In genomic region chr16:66446737-66447136, GRCh38 we compare ENCODE assay signal across 25 cellular contexts. TPM values are rescaled to one million over a fixed set of nuclear protein-coding genes. Genes with fewer than 3 reads are reported as not detected.
DNase-seq lines count a peak whose midpoint lies in the region; ATAC-seq and TF ChIP-seq lines count a peak whose summit lies in the region.
"Had no signal": no experiment of that assay in that cellular context is flagged by ENCODE, and none has a peak within 500 bp of the region (broad histone marks: within the 10 kb centered on the region; RNA-seq: fewer than 3 reads in every experiment).

No MANE protein-coding gene starts in this region.

- CTCF ChIA-PET in MCF 10A (lab: Yijun Ruan, JAX) = interaction anchor here (0.9 to 1.2 kb wide), 3 partner anchors 9 to 41 kb away, joined by 3 read pairs; no protein-coding TSS in a partner anchor
- CTCF ChIA-PET in mammary epithelial cell (lab: Charles Lee; ENCODE audit: low non-redundant PET) = no interaction called here
- CTCF ChIA-PET in PC-9 (lab: Charles Lee) = no interaction called here

- H3K36me3 ChIP-seq in mammary epithelial cell (ENCODE audit: insufficient read depth, low read length) (no peaks in the 10 kb centered on the region), PC-9 (ENCODE audit: low read depth) (no peaks in the 10 kb centered on the region)

- no peaks in the 10 kb centered on the region for H3F3A ChIP-seq in PC-9 (ENCODE audit: insufficient read depth, low read depth)

- no peak overlapping the region for H3K27ac Mint-ChIP-seq in MCF 10A (ENCODE audit: low read depth, unreplicated experiment)
- H3K27ac Mint-ChIP-seq in stimulated activated effector memory CD8-positive, alpha-beta T cell treated with anti-CD3 and anti-CD28 coated beads, Interleukin-12 subunit alpha, Interleukin-12 subunit beta, amount 100 ng/mL, for 72 hours = no peak overlapping the region

- peak; percentile 64 for ATAC-seq in left ventricle myocardium superior
- no peak for ATAC-seq in stimulated activated effector memory CD8-positive, alpha-beta T cell treated with anti-CD3 and anti-CD28 coated beads, Interleukin-12 subunit alpha, Interleukin-12 subunit beta, amount 100 ng/mL, for 72 hours

- no peaks in the 10 kb centered on the region for H4K20me1 ChIP-seq in mammary epithelial cell (ENCODE audit: insufficient read depth, low read length)
- H4K20me1 ChIP-seq in PC-9 (ENCODE audit: insufficient read depth) = no peaks in the 10 kb centered on the region

- dilution Hi-C loops in mammary epithelial cell (cut with HindIII; ENCODE audit: low sequenced_read_pairs) = no loop called here

- 63% methylated on average over 1 of the region's 1 CpG for WGBS in mammary epithelial cell (ENCODE audit: low coverage, missing lambda C conversion rate)

- in situ Hi-C loops in mammary epithelial cell (cut with MboI; ENCODE audit: low sequenced_read_pairs in 2 of 2) = no loop called here

- no peaks in the 10 kb centered on the region for H3K79me2 ChIP-seq in mammary epithelial cell (ENCODE audit: insufficient read depth, low read length)
- H3K79me2 ChIP-seq in PC-9 (ENCODE audit: low read depth) = no peaks in the 10 kb centered on the region

- no peak overlapping the region for H3K9ac ChIP-seq in mammary epithelial cell (ENCODE audit: insufficient read depth, low read length)
- H3K9ac ChIP-seq: SK-N-SH had no signal

- TF ChIP-seq CTCF in MCF 10A (IDR thresholded peaks at IDR 0.05; ENCODE audit: unreplicated experiment) = no peak
- TF ChIP-seq CTCF in mammary epithelial cell (conservative IDR thresholded peaks at IDR 0.05 in 1 of 2, IDR thresholded peaks at IDR 0.05 in 1 of 2; ENCODE audit: extremely low read depth in 1 of 2, insufficient read depth in 1 of 2, low read depth in 1 of 2, low read length in 2 of 2) = no peak
- TF ChIP-seq CTCF in PC-9 (conservative IDR thresholded peaks at IDR 0.05) = no peak

- H3K36me3 Mint-ChIP-seq in MCF 10A (ENCODE audit: insufficient read depth, unreplicated experiment) = no peaks in the 10 kb centered on the region
- no peaks in the 10 kb centered on the region for H3K36me3 Mint-ChIP-seq in stimulated activated effector memory CD8-positive, alpha-beta T cell treated with anti-CD3 and anti-CD28 coated beads, Interleukin-12 subunit alpha, Interleukin-12 subunit beta, amount 100 ng/mL, for 72 hours
- H3K36me3 Mint-ChIP-seq: CD8-positive, alpha-beta memory T cell had no signal

- no peaks in the 10 kb centered on the region for H3K9me2 ChIP-seq in PC-9 (ENCODE audit: insufficient read depth)
- H3K9me2 ChIP-seq: SK-N-SH had no signal

- H3K27me3 ChIP-seq in mammary epithelial cell (ENCODE audit: insufficient read depth, low read length) = no peaks in the 10 kb centered on the region
- no peaks in the 10 kb centered on the region for H3K27me3 ChIP-seq in PC-9 (ENCODE audit: insufficient read depth, low read depth)

- H3K4me3 ChIP-seq in mammary epithelial cell (replicated peaks in 1 of 3; ENCODE audit: insufficient read depth in 1 of 3, low read depth in 2 of 3, low read length in 3 of 3) (no peak overlapping the region), PC-9 (no peak overlapping the region)

- intact Hi-C loops in MCF 10A (cut with micrococcal nuclease) = no loop called here
- intact Hi-C loops in mammary epithelial cell (cut with micrococcal nuclease) = no loop called here
- intact Hi-C loops in PC-9 (cut with micrococcal nuclease; ENCODE audit: unreplicated experiment) = no loop called here
- intact Hi-C loops in left ventricle myocardium superior (cut with micrococcal nuclease) = no loop called here

- peaks cover 14% of the 10 kb centered on the region for H3K4me1 Mint-ChIP-seq in MCF 10A (ENCODE audit: insufficient read depth, unreplicated experiment)
- no peaks in the 10 kb centered on the region for H3K4me1 Mint-ChIP-seq in stimulated activated effector memory CD8-positive, alpha-beta T cell treated with anti-CD3 and anti-CD28 coated beads, Interleukin-12 subunit alpha, Interleukin-12 subunit beta, amount 100 ng/mL, for 72 hours
- H3K4me1 Mint-ChIP-seq: CD8-positive, alpha-beta memory T cell had no signal

- DNase-seq in MCF 10A (ENCODE audit: unreplicated experiment) = peak; percentile 79
- DNase-seq in mammary epithelial cell = no peak
- DNase-seq in DMS79 (lab: John Stamatoyannopoulos, UW) = peak; percentile 14
- peak; percentile 21 to 73 for DNase-seq in PC-9
- peak; percentile 34 for DNase-seq in left ventricle myocardium superior
- no peak for DNase-seq in NCI-H2081 (lab: John Stamatoyannopoulos, UW)
- DNase-seq in NCI-H1694 treated with DMSO at 0.1 percent for 48 hours (lab: John Stamatoyannopoulos, UW) = no peak
- DNase-seq in stimulated activated effector memory CD8-positive, alpha-beta T cell treated with anti-CD3 and anti-CD28 coated beads, Interleukin-12 subunit alpha, Interleukin-12 subunit beta, amount 100 ng/mL, for 72 hours (ENCODE audit: low spot score in 2 of 2) = no peak
- DNase-seq: AML-193; C1 segment of cervical spinal cord; Calu3; CD8-positive, alpha-beta memory T cell; DMS153; EL; GF-D8; KBM-7; NCI-H1092; NCI-H1436 treated with DMSO at 0.1 percent for 48 hours; NCI-H2029; NCI-H2171; NCI-H446; NCI-H526; SIG-M5; SK-N-SH had no signal

- H3K4me2 ChIP-seq in mammary epithelial cell (ENCODE audit: insufficient read depth, low read depth, low read length) = no peak overlapping the region
- no peak overlapping the region for H3K4me2 ChIP-seq in PC-9
- H3K4me2 ChIP-seq: SK-N-SH had no signal

- POLR2A ChIA-PET in MCF 10A (lab: Yijun Ruan, JAX) = no interaction called here
- POLR2A ChIA-PET in PC-9 (lab: Charles Lee; ENCODE audit: unreplicated experiment) = no interaction called here

- H3K4me1 ChIP-seq in mammary epithelial cell (ENCODE audit: insufficient read depth, low read length) (peaks cover 2% of the 10 kb centered on the region), PC-9 (replicated peaks; ENCODE audit: insufficient read depth) (peaks cover 9% of the 10 kb centered on the region; the same call in 1 of the 2 replicates)

- H2AFZ ChIP-seq in mammary epithelial cell (ENCODE audit: low read depth, low read length) (no peak overlapping the region), PC-9 (no peak overlapping the region)

- no peaks in the 10 kb centered on the region for H3K27me3 Mint-ChIP-seq in MCF 10A (ENCODE audit: insufficient read depth, unreplicated experiment)

- H3K9me3 ChIP-seq in mammary epithelial cell (replicated peaks; ENCODE audit: insufficient read depth, low read length) (no peaks in the 10 kb centered on the region), PC-9 (ENCODE audit: insufficient read depth, low read depth) (no peaks in the 10 kb centered on the region)
- H3K9me3 ChIP-seq: SK-N-SH had no signal

- H3K27ac ChIP-seq in mammary epithelial cell (ENCODE audit: insufficient read depth, low read depth, low read length) = no peak overlapping the region
- H3K27ac ChIP-seq in PC-9 = no peak overlapping the region

- BruUV-seq in MCF 10A (replicated peaks; lab: Mats Ljungman, UMichigan) = no TSS peak
- no TSS peak for BruUV-seq in mammary epithelial cell (replicated peaks; lab: Mats Ljungman, UMichigan)
- BruUV-seq in PC-9 (replicated peaks; lab: Mats Ljungman, UMichigan) = no TSS peak

- no peak overlapping the region for H3K4me3 Mint-ChIP-seq in MCF 10A (ENCODE audit: unreplicated experiment)
- no peak overlapping the region for H3K4me3 Mint-ChIP-seq in stimulated activated effector memory CD8-positive, alpha-beta T cell treated with anti-CD3 and anti-CD28 coated beads, Interleukin-12 subunit alpha, Interleukin-12 subunit beta, amount 100 ng/mL, for 72 hours
- H3K4me3 Mint-ChIP-seq: CD8-positive, alpha-beta memory T cell had no signal

- no peaks in the 10 kb centered on the region for H3K9me3 Mint-ChIP-seq in MCF 10A (ENCODE audit: unreplicated experiment)
- H3K9me3 Mint-ChIP-seq in stimulated activated effector memory CD8-positive, alpha-beta T cell treated with anti-CD3 and anti-CD28 coated beads, Interleukin-12 subunit alpha, Interleukin-12 subunit beta, amount 100 ng/mL, for 72 hours = no peaks in the 10 kb centered on the region
- H3K9me3 Mint-ChIP-seq: CD8-positive, alpha-beta memory T cell had no signal

RNA-seq across cellular contexts. Expression of gene BEAN1, which starts 19.6 kb away (rescaled TPM):
- total RNA-seq in MCF 10A (2022) (1.1 and 2.7 TPM in 2 replicates), mammary epithelial cell (1 to 10 TPM; 1.3 to 1.9 TPM), PC-9 (2021) (0.37 and 0.48 TPM in 2 replicates), left ventricle myocardium superior (3.3 TPM)
- polyA plus RNA-seq in mammary epithelial cell = 0.61 TPM
- not detected for polyA minus RNA-seq in mammary epithelial cell
- total RNA-seq: CD8-positive, alpha-beta memory T cell had no signal
- polyA plus RNA-seq: AG04450 had no signal

Comparison
In these comparisons a context has a peak if more than half of its experiments do, and no peak if none do; other contexts are left out.
1. DNase-seq: peak in MCF 10A (single experiment), DMS79 (single experiment), PC-9 (2 of 2) and left ventricle myocardium superior (single experiment); none in mammary epithelial cell (single experiment), NCI-H2081 (0 of 2), NCI-H1694 treated with DMSO at 0.1 percent for 48 hours (single experiment) and stimulated activated effector memory CD8-positive, alpha-beta T cell treated with anti-CD3 and anti-CD28 coated beads, Interleukin-12 subunit alpha, Interleukin-12 subunit beta, amount 100 ng/mL, for 72 hours (0 of 2).